8 cellular contexts compared by ENCODE assay signal in genomic region chr2:95345415-95346235, GRCh38. TPM values are rescaled to one million over a fixed set of nuclear protein-coding genes. Genes with fewer than 3 reads are reported as not detected.
DNase-seq lines count a peak whose midpoint lies in the region; ATAC-seq and TF ChIP-seq lines count a peak whose summit lies in the region.

No MANE protein-coding gene starts in this region.

- H3K9me3 ChIP-seq in lower lobe of right lung = no peaks in the 10 kb centered on the region

- TF ChIP-seq POLR2A in GM18505 (IDR thresholded peaks at IDR 0.05; ENCODE audit: borderline replicate concordance, extremely low read depth, insufficient read depth, insufficient read length) = no peak

- peak overlapping the region; percentile 71 for H3K4me3 ChIP-seq in lower lobe of right lung

- H3K27ac ChIP-seq in 22Rv1 (peak overlapping the region; percentile 75), lower lobe of right lung (peak overlapping the region; percentile 46)

- H3K27me3 ChIP-seq in lower lobe of right lung (ENCODE audit: low read depth) = peaks cover 46% of the 10 kb centered on the region

- DNase-seq in NCI-H345 treated with DMSO at 0.1 percent for 48 hours (lab: John Stamatoyannopoulos, UW; ENCODE audit: unreplicated experiment) (peak; percentile 73), ecto neural progenitor cell (ENCODE audit: low spot score) (peak; percentile 91), lower lobe of right lung (peak; percentile 85)
- DNase-seq in activated CD4-positive, alpha-beta T cell treated with anti-CD3 and anti-CD28 coated beads, Interleukin-2, amount 50 U/mL, for 24 hours (ENCODE audit: low read depth in 1 of 2, low spot score in 1 of 2) = peak; percentile 25 to 42
- peak; percentile 56 for DNase-seq in stimulated activated CD4-positive, alpha-beta T cell treated with anti-CD3 and anti-CD28 coated beads, Interleukin-4, amount 100 ng/mL, for 24 hours

- no peaks in the 10 kb centered on the region for H3K36me3 ChIP-seq in lower lobe of right lung

- intact Hi-C loops in lower lobe of right lung (cut with DNase I) = no loop called here

- ATAC-seq in GM18505 (IDR thresholded peaks at IDR 0.05; ENCODE audit: unreplicated experiment) (peak; percentile 76), HG03097 (IDR thresholded peaks at IDR 0.05; ENCODE audit: low FRiP score, unreplicated experiment) (peak; percentile 65), lower lobe of right lung (peak; percentile 94 to 97)

- H3K4me1 ChIP-seq in lower lobe of right lung = peaks cover 11% of the 10 kb centered on the region

- TF ChIP-seq CTCF in 22Rv1 (IDR thresholded peaks at IDR 0.05) (peak; percentile 96), lower lobe of right lung (IDR thresholded peaks at IDR 0.05) (peak; percentile 88)

RNA-seq across cellular contexts. Expression of gene KCNIP3, which starts 48.5 kb away (rescaled TPM):
- 2.6 TPM for total RNA-seq in lower lobe of right lung

RNA-seq across cellular contexts. Expression of gene FAHD2A, which starts 56.9 kb away (rescaled TPM):
- total RNA-seq in lower lobe of right lung = 19.4 TPM

Comparison
In these comparisons a context has a peak if more than half of its experiments do, and no peak if none do; other contexts are left out.
1. Peak in every context shown above with its lines: DNase-seq, ATAC-seq, H3K4me3 ChIP-seq and H3K27ac ChIP-seq.
2. DNase-seq: peak in every context shown above with its lines; median percentile 91 in ecto neural progenitor cell; 85 in lower lobe of right lung; 73 in NCI-H345 treated with DMSO at 0.1 percent for 48 hours; 56 in stimulated activated CD4-positive, alpha-beta T cell treated with anti-CD3 and anti-CD28 coated beads, Interleukin-4, amount 100 ng/mL, for 24 hours; 34 in activated CD4-positive, alpha-beta T cell treated with anti-CD3 and anti-CD28 coated beads, Interleukin-2, amount 50 U/mL, for 24 hours.